1 cellular context compared by ENCODE assay signal in genomic region chr2:105546623-105546964, GRCh38.
TF ChIP-seq lines count a peak whose summit lies in the region.

No MANE protein-coding gene starts in this region.

TF ChIP-seq in H1, 55 proteins besides CTCF, POLR2A, EP300 and RAD21:
- TF ChIP-seq E2F6 (IDR thresholded peaks at IDR 0.05) (no peak), KDM1A (IDR thresholded peaks at IDR 0.05; ENCODE audit: borderline replicate concordance, low read length) (no peak)
TF ChIP-seq in H1: peak in this region for 0.
